In genomic region chr20:63695419-63696310, GRCh38 we compare ENCODE assay signal across 10 cellular contexts. TPM values are rescaled to one million over a fixed set of nuclear protein-coding genes. Genes with fewer than 3 reads are reported as not detected.
DNase-seq lines count a peak whose midpoint lies in the region; ATAC-seq and TF ChIP-seq lines count a peak whose summit lies in the region.
"Had no signal": no experiment of that assay in that cellular context is flagged by ENCODE, and none has a peak within 500 bp of the region (broad histone marks: within the 10 kb centered on the region; RNA-seq: fewer than 3 reads in every experiment).

No MANE protein-coding gene starts in this region.

- intact Hi-C loops in ovary (cut with DNase I), result no loop called here
- intact Hi-C loops in lower leg skin (cut with DNase I; ENCODE audit: low total_unique reads), result no loop called here

- no peak overlapping the region for H3K27ac Mint-ChIP-seq in T-helper 17 cell

- no peaks in the 10 kb centered on the region for H3K9me3 ChIP-seq in DND-41 (ENCODE audit: insufficient read depth, low read length, severe bottlenecking)
- no peaks in the 10 kb centered on the region for H3K9me3 ChIP-seq in T-helper 17 cell (ENCODE audit: control insufficient read depth, low read length, poor library complexity, severe bottlenecking)
- H3K9me3 ChIP-seq in fibroblast of lung (ENCODE audit: control insufficient read depth, insufficient read depth, low read depth, low read length), result no peaks in the 10 kb centered on the region
- H3K9me3 ChIP-seq in ovary, result no peaks in the 10 kb centered on the region

- DNase-seq in DND-41 (no peak), T-helper 17 cell (no peak), fibroblast of lung (ENCODE audit: low read depth in 2 of 2) (no peak), ovary (peak in 3 of 5 donors; percentile 18 to 41 (median 27)), COLO668 (lab: John Stamatoyannopoulos, UW; ENCODE audit: unreplicated experiment) (no peak), lower leg skin (ENCODE audit: low spot score in 2 of 2) (no peak)
- DNase-seq: amygdala, NCI-H748 treated with DMSO at 0.1 percent for 48 hours had no signal

- H3K36me3 Mint-ChIP-seq in T-helper 17 cell (ENCODE audit: low read depth), result no peaks in the 10 kb centered on the region

- H3K4me3 ChIP-seq in DND-41 (ENCODE audit: low read depth in 1 of 2, low read length in 2 of 2) (no peak overlapping the region), fibroblast of lung (replicated peaks in 1 of 4; ENCODE audit: control extremely low read depth in 1 of 4, insufficient read depth in 1 of 4, low read depth in 3 of 4, low read length in 4 of 4) (no peak overlapping the region), ovary (no peak overlapping the region), lower leg skin (ENCODE audit: low read depth, poor library complexity, severe bottlenecking) (no peak overlapping the region)

- H3K9ac ChIP-seq in DND-41 (ENCODE audit: low read depth, low read length) (no peak overlapping the region), fibroblast of lung (ENCODE audit: insufficient read depth, low read length) (no peak overlapping the region)

- H3K36me3 ChIP-seq in DND-41 (ENCODE audit: insufficient read depth, low read length) (peaks cover 61% of the 10 kb centered on the region), fibroblast of lung (ENCODE audit: control insufficient read depth, insufficient read depth, low read length) (peaks cover 31% of the 10 kb centered on the region), ovary (no peaks in the 10 kb centered on the region)

- TF ChIP-seq EP300 in ovary (IDR thresholded peaks at IDR 0.05), result no peak

- H2AFZ ChIP-seq in DND-41 (ENCODE audit: low read depth, low read length) (no peak overlapping the region), fibroblast of lung (ENCODE audit: low read length) (no peak overlapping the region)

- H4K20me1 ChIP-seq in DND-41 (ENCODE audit: insufficient read depth, low read length) (peaks cover 33% of the 10 kb centered on the region), fibroblast of lung (ENCODE audit: control insufficient read depth, extremely low read depth, insufficient read depth, low read length) (no peaks in the 10 kb centered on the region)

- no peaks in the 10 kb centered on the region for H3K79me2 ChIP-seq in DND-41 (ENCODE audit: insufficient read depth, low read length)
- H3K79me2 ChIP-seq in fibroblast of lung (ENCODE audit: control insufficient read depth, insufficient read depth, low read length), result peaks cover 3% of the 10 kb centered on the region

- 0 out of 2 replicates have a peak overlapping the region, but pooled peaks have one; percentile 32 for H3K27ac ChIP-seq in DND-41 (ENCODE audit: low read length)
- peak overlapping the region; percentile 19 for H3K27ac ChIP-seq in fibroblast of lung (ENCODE audit: insufficient read depth, low read length)
- no peak overlapping the region for H3K27ac ChIP-seq in ovary

- H3K4me1 ChIP-seq in DND-41 (ENCODE audit: insufficient read depth, low read length) (no peaks in the 10 kb centered on the region), fibroblast of lung (ENCODE audit: control insufficient read depth, extremely low read depth, insufficient read depth, low read length) (peaks cover 28% of the 10 kb centered on the region), ovary (ENCODE audit: insufficient read depth) (peaks cover 2% of the 10 kb centered on the region)

- TF ChIP-seq POLR2A in ovary (IDR thresholded peaks at IDR 0.05) (no peak), lower leg skin (IDR thresholded peaks at IDR 0.05) (no peak)

- TF ChIP-seq CTCF in DND-41 (IDR thresholded peaks at IDR 0.05; ENCODE audit: borderline replicate concordance, extremely low read depth, low read length, poor library complexity, severe bottlenecking) (no peak), fibroblast of lung (conservative IDR thresholded peaks at IDR 0.05 in 1 of 2, IDR thresholded peaks at IDR 0.05 in 1 of 2; ENCODE audit: low read depth in 1 of 2, low read length in 2 of 2) (no peak), ovary (IDR thresholded peaks at IDR 0.05) (no peak), lower leg skin (IDR thresholded peaks at IDR 0.05) (no peak)

- no peaks in the 10 kb centered on the region for H3K27me3 Mint-ChIP-seq in T-helper 17 cell

- H3K27me3 ChIP-seq in DND-41 (ENCODE audit: insufficient read depth, low read length, poor library complexity), result no peaks in the 10 kb centered on the region
- H3K27me3 ChIP-seq in fibroblast of lung (ENCODE audit: control insufficient read depth, insufficient read depth, low read length), result no peaks in the 10 kb centered on the region
- H3K27me3 ChIP-seq in ovary, result no peaks in the 10 kb centered on the region

- H3K4me2 ChIP-seq in DND-41 (ENCODE audit: insufficient read depth, low read length) (no peak overlapping the region), fibroblast of lung (ENCODE audit: extremely low read depth, insufficient read depth, low read length) (no peak overlapping the region)

- 67 to 76% (median 75%) methylated on average over 9 to 25 of the region's 25 CpGs for WGBS in ovary, 3 donors
- WGBS in lower leg skin, 2 donors, result 48 to 100% methylated on average over 1 to 11 of the region's 25 CpGs

- peaks cover 12% of the 10 kb centered on the region for H3K4me1 Mint-ChIP-seq in T-helper 17 cell

- no peak for ATAC-seq in DND-41 (ENCODE audit: insufficient read depth, low read depth)
- no peak for ATAC-seq in T-helper 17 cell
- no peak for ATAC-seq in HG03095 (IDR thresholded peaks at IDR 0.05; ENCODE audit: unreplicated experiment)
- no peak for ATAC-seq in GM21529 (IDR thresholded peaks at IDR 0.05; ENCODE audit: unreplicated experiment)

- H3K4me3 Mint-ChIP-seq in T-helper 17 cell, result peak overlapping the region; percentile 73

RNA-seq across cellular contexts. Expression of gene TNFRSF6B, which starts 0.8 kb away (rescaled TPM):
- total RNA-seq in T-helper 17 cell (not detected), fibroblast of lung (6.7 and 35.2 TPM in 2 replicates), ovary (1 to 10 TPM; 2.0 to 6.4 (median 4.1) TPM), lower leg skin (10 to 100 TPM in 2 of 4 donors, 1 to 10 TPM in 2; 3.0 to 49.5 (median 12.1) TPM)
- polyA plus RNA-seq in fibroblast of lung (3.8 and 5.7 TPM in 2 replicates), ovary (1 to 10 TPM in 1 of 2 donors, not detected in 1; 7.0 TPM)
- polyA plus RNA-seq in fibroblast of lung (2012), result 4.9 and 14.5 TPM in 2 replicates
- polyA minus RNA-seq in fibroblast of lung (ENCODE audit: low replicate concordance), result 1.9 and 2.9 TPM in 2 replicates

RNA-seq across cellular contexts. Expression of gene ARFRP1, which starts 12.1 kb away (rescaled TPM):
- total RNA-seq in T-helper 17 cell (10 to 100 TPM; 44.0 to 53.2 TPM), fibroblast of lung (24.7 and 35.0 TPM in 2 replicates), ovary (10 to 100 TPM; 25.6 to 59.5 (median 47.4) TPM), lower leg skin (10 to 100 TPM; 20.7 to 42.6 (median 34.7) TPM)
- polyA plus RNA-seq in fibroblast of lung (32.2 and 34.6 TPM in 2 replicates), ovary (10 to 100 TPM; 15.3 to 38.5 TPM)
- polyA plus RNA-seq in fibroblast of lung (2012), result 36.3 and 40.1 TPM in 2 replicates
- polyA minus RNA-seq in fibroblast of lung (ENCODE audit: low replicate concordance), result 10.0 and 12.5 TPM in 2 replicates

RNA-seq across cellular contexts. Expression of gene ZGPAT, which starts 12.2 kb away (rescaled TPM):
- 10 to 100 TPM; 35.0 to 39.8 TPM for total RNA-seq in T-helper 17 cell
- 10.7 and 11.0 TPM in 2 replicates for total RNA-seq in fibroblast of lung
- 7.6 and 8.7 TPM in 2 replicates for polyA plus RNA-seq in fibroblast of lung
- polyA plus RNA-seq in fibroblast of lung (2012), result 13.8 and 19.0 TPM in 2 replicates
- polyA minus RNA-seq in fibroblast of lung (ENCODE audit: low replicate concordance), result 13.9 and 14.4 TPM in 2 replicates
- total RNA-seq in ovary, result 10 to 100 TPM; 14.0 to 25.6 (median 18.9) TPM
- 10 to 100 TPM in 1 of 2 donors, 1 to 10 TPM in 1; 1.7 to 26.4 TPM for polyA plus RNA-seq in ovary
- total RNA-seq in lower leg skin, result 10 to 100 TPM; 34.4 to 44.7 (median 35.9) TPM

RNA-seq across cellular contexts. Expression of gene RTEL1, which starts 37.6 kb away (rescaled TPM):
- 10 to 100 TPM; 30.7 to 35.0 TPM for total RNA-seq in T-helper 17 cell
- total RNA-seq in fibroblast of lung, result 8.5 and 12.4 TPM in 2 replicates
- polyA plus RNA-seq in fibroblast of lung, result 4.7 and 11.5 TPM in 2 replicates
- polyA plus RNA-seq in fibroblast of lung (2012), result 7.0 and 13.8 TPM in 2 replicates
- 20.4 and 77.8 TPM in 2 replicates for polyA minus RNA-seq in fibroblast of lung (ENCODE audit: low replicate concordance)
- total RNA-seq in ovary, result 10 to 100 TPM; 17.0 to 44.2 (median 24.1) TPM
- polyA plus RNA-seq in ovary, result 10 to 100 TPM in 1 of 2 donors, 1 to 10 TPM in 1; 6.2 to 11.9 TPM
- total RNA-seq in lower leg skin, result 10 to 100 TPM in 3 of 4 donors, 1 to 10 TPM in 1; 8.5 to 38.3 (median 12.7) TPM

RNA-seq across cellular contexts. Expression of gene LIME1, which starts 40.8 kb away (rescaled TPM):
- total RNA-seq in T-helper 17 cell (100 to 1,000 TPM; 156 to 179 TPM), fibroblast of lung (1.5 and 3.5 TPM in 2 replicates), ovary (10 to 100 TPM in 4 of 7 donors, 1 to 10 TPM in 3; 7.5 to 21.6 (median 13.7) TPM), lower leg skin (10 to 100 TPM; 17.8 to 26.3 (median 21.8) TPM)
- polyA plus RNA-seq in fibroblast of lung (0.68 and 0.90 TPM in 2 replicates), ovary (10 to 100 TPM in 1 of 2 donors, under 1 TPM in 1; 0.15 to 15.6 TPM)
- 2.1 and 2.3 TPM in 2 replicates for polyA plus RNA-seq in fibroblast of lung (2012)
- 0.41 TPM in 1 of 2 replicates, not detected in the other for polyA minus RNA-seq in fibroblast of lung (ENCODE audit: low replicate concordance)

Comparison
In these comparisons a context has a peak if more than half of its experiments do, and no peak if none do; other contexts are left out.
1. DNase-seq: peak in ovary (3 of 5); none in DND-41 (single experiment), T-helper 17 cell (0 of 3), fibroblast of lung (0 of 2), COLO668 (single experiment) and lower leg skin (0 of 2).
2. H3K27ac ChIP-seq: peak in DND-41 (single experiment) and fibroblast of lung (single experiment); none in ovary (0 of 2).